Comparison of ENCODE assay signal across 13 cellular contexts in the genomic region with DNA sequence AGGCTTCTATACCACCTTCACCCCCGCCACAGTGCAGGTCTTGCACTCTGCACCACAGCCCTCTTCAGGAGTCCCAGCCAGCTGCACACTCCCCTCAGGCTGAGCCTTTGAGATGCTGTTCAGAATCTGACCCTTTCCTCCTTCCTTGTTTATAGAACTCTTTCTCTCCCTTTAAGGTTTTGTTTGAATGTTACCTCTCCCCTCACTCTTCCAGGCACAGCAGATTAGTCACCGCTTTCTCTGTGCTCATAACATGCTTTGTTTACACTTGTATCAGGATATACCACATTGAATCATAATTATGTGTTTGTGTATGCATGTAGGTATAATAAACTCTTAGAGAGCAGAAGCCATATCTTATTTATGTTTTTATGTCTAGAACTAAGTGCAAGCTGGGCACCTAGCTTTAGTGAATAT.
DNase-seq lines count a peak whose midpoint lies in the region; ATAC-seq, FAIRE-seq and TF ChIP-seq lines count a peak whose summit lies in the region.
"Had no signal": no experiment of that assay in that cellular context is flagged by ENCODE, and none has a peak within 500 bp of the region (broad histone marks: within the 10 kb centered on the region; RNA-seq: fewer than 3 reads in every experiment).

No MANE protein-coding gene starts in this region.

- H3K4me1 Mint-ChIP-seq in activated T-helper 17 cell treated with anti-CD3 and anti-CD28 coated beads, Interleukin-2, amount 50 U/mL, for 72 hours = peaks cover 10% of the 10 kb centered on the region

- peak overlapping the region; percentile 63 for H2AFZ ChIP-seq in keratinocyte (ENCODE audit: control insufficient read depth, low read length)

- peaks cover 32% of the 10 kb centered on the region for H3K4me1 ChIP-seq in keratinocyte (ENCODE audit: control insufficient read depth, extremely low read depth, insufficient read depth, low read length)
- peaks cover 0 to 27% of the 10 kb centered on the region in 2 donors for H3K4me1 ChIP-seq in left lung

- intact Hi-C loops in left lung (cut with DNase I) = no loop called here

- peak overlapping the region; percentile 57 for H3K27ac ChIP-seq in keratinocyte (ENCODE audit: control insufficient read depth, insufficient read depth, low read length)
- H3K27ac ChIP-seq in left lung = no peak overlapping the region

- peak overlapping the region; percentile 35 for H3K4me2 ChIP-seq in keratinocyte (ENCODE audit: control insufficient read depth, extremely low read depth, insufficient read depth, low read depth, low read length)

- no peaks in the 10 kb centered on the region for H3K36me3 Mint-ChIP-seq in activated T-helper 17 cell treated with anti-CD3 and anti-CD28 coated beads, Interleukin-2, amount 50 U/mL, for 72 hours (ENCODE audit: low read depth)
- H3K36me3 Mint-ChIP-seq: CD8-positive, alpha-beta T cell; naive thymus-derived CD8-positive, alpha-beta T cell had no signal

- H3K9me3 ChIP-seq in keratinocyte (ENCODE audit: control insufficient read depth, low read depth, low read length) (no peaks in the 10 kb centered on the region), left lung (no peaks in the 10 kb centered on the region)

- no peak overlapping the region for H3K4me3 ChIP-seq in keratinocyte (ENCODE audit: control insufficient read depth in 2 of 3, extremely low read depth in 1 of 3, insufficient read depth in 2 of 3, low read depth in 1 of 3, low read length in 3 of 3)
- no peak overlapping the region for H3K4me3 ChIP-seq in left lung

- no peak overlapping the region for H3K9ac ChIP-seq in keratinocyte (ENCODE audit: control insufficient read depth, extremely low read depth, insufficient read depth, low read length)

- no peaks in the 10 kb centered on the region for H3K27me3 Mint-ChIP-seq in activated T-helper 17 cell treated with anti-CD3 and anti-CD28 coated beads, Interleukin-2, amount 50 U/mL, for 72 hours
- H3K27me3 Mint-ChIP-seq: naive thymus-derived CD8-positive, alpha-beta T cell had no signal

- H3K79me2 ChIP-seq in keratinocyte (ENCODE audit: control insufficient read depth, insufficient read depth, low read length) = no peaks in the 10 kb centered on the region

- peak; percentile 41 for FAIRE-seq in keratinocyte (lab: Jason Lieb, UNC)

- H3K27me3 ChIP-seq in keratinocyte (ENCODE audit: control insufficient read depth, extremely low read depth, insufficient read depth, low read length) (no peaks in the 10 kb centered on the region), left lung (no peaks in the 10 kb centered on the region)

- H4K20me1 ChIP-seq in keratinocyte (ENCODE audit: control insufficient read depth, extremely low read depth, insufficient read depth, low read length) = no peaks in the 10 kb centered on the region

- H3K36me3 ChIP-seq in keratinocyte (ENCODE audit: control insufficient read depth in 2 of 2, extremely low read depth in 1 of 2, insufficient read depth in 2 of 2, low read length in 2 of 2) (no peaks in the 10 kb centered on the region), left lung (no peaks in the 10 kb centered on the region)

- dilution Hi-C loops in keratinocyte (cut with MboI; ENCODE audit: extremely low pct_ligation_motif_present, low sequenced_read_pairs) = no loop called here

- no peaks in the 10 kb centered on the region for H3K9me1 ChIP-seq in keratinocyte (ENCODE audit: control insufficient read depth, extremely low read depth, insufficient read depth, low read length)

- DNase-seq in AG08396 (ENCODE audit: low spot score) (peak; percentile 25), HCEC 1CT (peak; percentile 80), keratinocyte (ENCODE audit: low read depth, low spot score) (no peak), left lung (no peak), NCI-H446 (lab: John Stamatoyannopoulos, UW) (no peak), activated gamma-delta T cell (lab: John Stamatoyannopoulos, UW) (no peak)
- DNase-seq: activated CD8-positive, alpha-beta memory T cell treated with anti-CD3 and anti-CD28 coated beads, Interleukin-2, amount 50 U/mL, for 4 hours; CD8-positive, alpha-beta T cell; naive thymus-derived CD8-positive, alpha-beta T cell; NCI-H2171; stimulated activated CD4-positive, alpha-beta T cell treated with anti-CD3 and anti-CD28 coated beads, Interleukin-2, amount 100 ng/mL, for 24 hours had no signal

- H3K27ac Mint-ChIP-seq in activated T-helper 17 cell treated with anti-CD3 and anti-CD28 coated beads, Interleukin-2, amount 50 U/mL, for 72 hours = no peak overlapping the region
- H3K27ac Mint-ChIP-seq: CD8-positive, alpha-beta T cell; naive thymus-derived CD8-positive, alpha-beta T cell had no signal

- no peak overlapping the region for H3K4me3 Mint-ChIP-seq in activated T-helper 17 cell treated with anti-CD3 and anti-CD28 coated beads, Interleukin-2, amount 50 U/mL, for 72 hours
- H3K4me3 Mint-ChIP-seq: CD8-positive, alpha-beta T cell; naive thymus-derived CD8-positive, alpha-beta T cell had no signal

- peak; percentile 67 for ATAC-seq in activated T-helper 17 cell treated with anti-CD3 and anti-CD28 coated beads, Interleukin-2, amount 50 U/mL, for 72 hours (replicated peaks)
- ATAC-seq in left lung = no peak
- ATAC-seq in HG03097 (IDR thresholded peaks at IDR 0.05; ENCODE audit: low FRiP score, unreplicated experiment) = no peak
- ATAC-seq: CD8-positive, alpha-beta T cell; naive thymus-derived CD8-positive, alpha-beta T cell had no signal

- no peaks in the 10 kb centered on the region for H3K9me3 Mint-ChIP-seq in activated T-helper 17 cell treated with anti-CD3 and anti-CD28 coated beads, Interleukin-2, amount 50 U/mL, for 72 hours
- H3K9me3 Mint-ChIP-seq: CD8-positive, alpha-beta T cell; naive thymus-derived CD8-positive, alpha-beta T cell had no signal

- TF ChIP-seq CTCF in keratinocyte (optimal IDR thresholded peaks at IDR 0.05 in 1 of 3, IDR thresholded peaks at IDR 0.05 in 1 of 3, conservative IDR thresholded peaks at IDR 0.05 in 1 of 3; ENCODE audit: extremely low read depth in 1 of 3, insufficient read depth in 2 of 3, low read length in 3 of 3) (no peak), left lung (IDR thresholded peaks at IDR 0.05) (no peak)

Comparison
In these comparisons a context has a peak if more than half of its experiments do, and no peak if none do; other contexts are left out.
1. DNase-seq: peak in AG08396 (single experiment) and HCEC 1CT (single experiment); none in keratinocyte (single experiment), left lung (0 of 2), NCI-H446 (0 of 2) and activated gamma-delta T cell (single experiment).